ENCODE assay signal across 29 cellular contexts in genomic region chr12:38367506-38367905, GRCh38.
"Had no signal": no experiment of that assay in that cellular context is flagged by ENCODE, and none has a peak within 500 bp of the region (broad histone marks: within the 10 kb centered on the region; RNA-seq: fewer than 3 reads in every experiment).

No MANE protein-coding gene starts in this region.

- H3K27ac ChIP-seq: adrenal gland, ascending aorta, body of pancreas, breast epithelium, cardiac muscle cell had no signal

- H3K4me3 ChIP-seq: adrenal gland, ascending aorta, body of pancreas, breast epithelium, cardiac muscle cell had no signal

- DNase-seq: activated effector memory CD4-positive, alpha-beta T cell treated with anti-CD3 and anti-CD28 coated beads, Interleukin-2, amount 50 U/mL, for 16 hours; activated effector memory CD4-positive, alpha-beta T cell treated with Interleukin-2 at 50 U/mL for 16 hours; activated gamma-delta T cell; activated gamma-delta T cell treated with Interleukin-2 at 50 U/mL for 16 hours; activated naive CD4-positive, alpha-beta T cell; activated naive CD4-positive, alpha-beta T cell treated with anti-CD3 and anti-CD28 coated beads for 36 hours; activated naive CD4-positive, alpha-beta T cell treated with anti-CD3 and anti-CD28 coated beads, Interleukin-2, amount 10 ng/mL, durations not matched to agents 7 days and 5 days; activated naive CD4-positive, alpha-beta T cell treated with anti-CD3 and anti-CD28 coated beads, Interleukin-2, amount 50 U/mL, for 16 hours; activated naive CD4-positive, alpha-beta T cell treated with Interleukin-2 at 50 U/mL for 16 hours; activated naive CD8-positive, alpha-beta T cell treated with anti-CD3 and anti-CD28 coated beads for 36 hours; activated naive CD8-positive, alpha-beta T cell treated with anti-CD3 and anti-CD28 coated beads, Interleukin-2, amount 10 ng/mL, durations not matched to agents 7 days and 5 days; activated naive CD8-positive, alpha-beta T cell treated with anti-CD3 and anti-CD28 coated beads, Interleukin-2, amount 50 U/mL, for 24 hours; activated T-cell treated with anti-CD3 and anti-CD28 coated beads, Interleukin-2, amount 50 U/mL, for 1 hour; activated T-cell treated with anti-CD3 and anti-CD28 coated beads, Interleukin-2, amount 50 U/mL, for 24 hours; activated T-cell treated with anti-CD3 and anti-CD28 coated beads, Interleukin-2, amount 50 U/mL, for 4 hours; activated T-cell treated with anti-CD3 and anti-CD28 coated beads, Interleukin-2, amount 50 U/mL, for 48 hours; activated T-cell treated with anti-CD3 and anti-CD28 coated beads, Interleukin-2, amount 50 U/mL, for 72 hours; adrenal gland; amniotic stem cell; amygdala; anterior cingulate cortex; aorta; body of pancreas; caudate nucleus; central memory CD4-positive, alpha-beta T cell; cerebellar nuclear complex had no signal

- H3K4me1 ChIP-seq: adrenal gland, ascending aorta, body of pancreas, breast epithelium had no signal

- H3K27me3 ChIP-seq: adrenal gland, ascending aorta, body of pancreas, breast epithelium, cardiac muscle cell had no signal

- H3K9me3 ChIP-seq: adrenal gland, ascending aorta, body of pancreas, breast epithelium had no signal

- H3K36me3 ChIP-seq: adrenal gland, ascending aorta, breast epithelium, cardiac muscle cell had no signal
